In genomic region chr10:11175823-11176243, GRCh38 we compare ENCODE assay signal across 9 cellular contexts.
DNase-seq lines count a peak whose midpoint lies in the region; ATAC-seq, FAIRE-seq and TF ChIP-seq lines count a peak whose summit lies in the region.
"Had no signal": no experiment of that assay in that cellular context is flagged by ENCODE, and none has a peak within 500 bp of the region (broad histone marks: within the 10 kb centered on the region; RNA-seq: fewer than 3 reads in every experiment).

No MANE protein-coding gene starts in this region.

- H3K4me1 Mint-ChIP-seq in activated naive CD4-positive, alpha-beta T cell treated with anti-CD3 and anti-CD28 coated beads, Interleukin-2, amount 50 U/mL, for 24 hours: no peaks in the 10 kb centered on the region

- POLR2A ChIA-PET in GM12878 (lab: Charles Lee): interaction anchor here (0.8 to 8.7 kb wide), 6 partner anchors 11 to 95 kb away, joined by 3 to 130 read pairs (median 5); no protein-coding TSS in a partner anchor

- TF ChIP-seq EP300 in GM12878 (IDR thresholded peaks at IDR 0.05; ENCODE audit: borderline replicate concordance in 1 of 2, control insufficient read depth in 1 of 2, low read depth in 2 of 2, low read length in 2 of 2): peak; percentile 92 to 94

- peaks cover 21% of the 10 kb centered on the region for H3K36me3 Mint-ChIP-seq in activated naive CD4-positive, alpha-beta T cell treated with anti-CD3 and anti-CD28 coated beads, Interleukin-2, amount 50 U/mL, for 24 hours

- SMC1A ChIA-PET in GM12878 (lab: Charles Lee; ENCODE audit: uncharacterized antibody, unreplicated experiment): interaction anchor here (0.7 to 18.3 kb wide), 12 partner anchors 9 to 103 kb away, joined by 3 to 417 read pairs (median 10); no protein-coding TSS in a partner anchor

- in situ Hi-C loops in GM12878 (cut with MboI): loop anchor here (10.0 kb wide), 2 partner anchors 509 to 869 kb away; partner anchors contain the start of gene UPF2
- in situ Hi-C loops in ACHN (cut with HindIII; ENCODE audit: low pct_ligation_motif_present, low pct_unique_long_range_greater_than_20kb, low sequenced_read_pairs): no loop called here

- no peak for FAIRE-seq in GM12878 (lab: Jason Lieb, UNC)

- no peak for DNase-seq in activated naive CD4-positive, alpha-beta T cell (lab: John Stamatoyannopoulos, UW)
- DNase-seq in GM12878 (ENCODE audit: low read depth, low spot score) (peak; percentile 86), ACHN (no peak), osteoblast (ENCODE audit: insufficient read length, low spot score, missing footprints) (no peak)
- DNase-seq in stimulated activated naive CD4-positive, alpha-beta T cell treated with Interleukin-2 at 50 U/mL for 16 hours (lab: John Stamatoyannopoulos, UW): no peak

- intact Hi-C loops in GM12878 (cut with micrococcal nuclease; ENCODE audit: unreplicated experiment): loop anchor here (10.0 kb wide), 2 partner anchors 269 to 509 kb away; no protein-coding TSS in a partner anchor

- H3K4me3 ChIP-seq in GM12878 (peak overlapping the region; percentile 96), thymus (ENCODE audit: low read length) (peak overlapping the region; percentile 10), osteoblast (ENCODE audit: insufficient read depth, low read length) (no peak overlapping the region)

- RAD21 ChIA-PET in GM12878 (lab: Charles Lee; ENCODE audit: unreplicated experiment): interaction anchor here (0.8 to 8.5 kb wide), 9 partner anchors 10 to 153 kb away, joined by 3 to 212 read pairs (median 4); no protein-coding TSS in a partner anchor

- no peak overlapping the region for H2AFZ ChIP-seq in GM12878 (ENCODE audit: control insufficient read depth, low read depth, low read length)
- H2AFZ ChIP-seq in osteoblast (ENCODE audit: low read length): no peak overlapping the region

- TF ChIP-seq CTCF in GM12878 (IDR thresholded peaks at IDR 0.05 in 2 of 3, conservative IDR thresholded peaks at IDR 0.05 in 1 of 3; ENCODE audit: control insufficient read depth in 2 of 3, extremely low read depth in 1 of 3, insufficient read depth in 1 of 3, low read depth in 3 of 3, low read length in 3 of 3): peak in 2 of 3 experiments; percentile 24 to 45; a peak in 3 of 6 replicates
- no peak for TF ChIP-seq CTCF in osteoblast (IDR thresholded peaks at IDR 0.05; ENCODE audit: extremely low read depth, low read depth, low read length)

- H3K36me3 ChIP-seq in GM12878 (ENCODE audit: control insufficient read depth in 2 of 2, insufficient read depth in 2 of 2, low read length in 1 of 2) (peaks cover 13 to 17% of the 10 kb centered on the region in 2 experiments), thymus (ENCODE audit: control insufficient read depth, insufficient read depth) (peaks cover 30% of the 10 kb centered on the region), osteoblast (ENCODE audit: insufficient read depth, low read length) (no peaks in the 10 kb centered on the region)

- H3K9me3 ChIP-seq in GM12878 (replicated peaks; ENCODE audit: control insufficient read depth, insufficient read depth, low read length): no peaks in the 10 kb centered on the region
- H3K9me3 ChIP-seq in thymus (ENCODE audit: control insufficient read depth): no peaks in the 10 kb centered on the region
- no peaks in the 10 kb centered on the region for H3K9me3 ChIP-seq in osteoblast (ENCODE audit: low read depth, low read length)

- peak overlapping the region; percentile 98 for H3K27ac Mint-ChIP-seq in activated naive CD4-positive, alpha-beta T cell treated with anti-CD3 and anti-CD28 coated beads, Interleukin-2, amount 50 U/mL, for 24 hours

- no peaks in the 10 kb centered on the region for H3K27me3 ChIP-seq in GM12878 (replicated peaks in 1 of 2; ENCODE audit: control insufficient read depth in 2 of 2, insufficient read depth in 2 of 2, low read length in 1 of 2)
- H3K27me3 ChIP-seq in thymus (ENCODE audit: control insufficient read depth, insufficient read depth): no peaks in the 10 kb centered on the region
- H3K27me3 ChIP-seq in osteoblast (ENCODE audit: insufficient read depth, low read length): no peaks in the 10 kb centered on the region

- peaks cover 62% of the 10 kb centered on the region for H3K4me1 ChIP-seq in GM12878 (ENCODE audit: control insufficient read depth, insufficient read depth, low read length)
- peaks cover 68% of the 10 kb centered on the region for H3K4me1 ChIP-seq in thymus (ENCODE audit: control insufficient read depth, insufficient read depth, low read length)
- no peaks in the 10 kb centered on the region for H3K4me1 ChIP-seq in osteoblast (ENCODE audit: insufficient read depth, low read length)

- peak overlapping the region; percentile 73 for H3K9ac ChIP-seq in GM12878 (ENCODE audit: control insufficient read depth, insufficient read depth, low read length)

- H3K27me3 Mint-ChIP-seq in activated naive CD4-positive, alpha-beta T cell treated with anti-CD3 and anti-CD28 coated beads, Interleukin-2, amount 50 U/mL, for 24 hours: no peaks in the 10 kb centered on the region

- H3K79me2 ChIP-seq in GM12878 (ENCODE audit: control insufficient read depth, insufficient read depth, low read length) (peaks cover 100% of the 10 kb centered on the region), osteoblast (ENCODE audit: insufficient read depth, low read length) (no peaks in the 10 kb centered on the region)

- H3K4me2 ChIP-seq in GM12878 (ENCODE audit: control insufficient read depth, insufficient read depth): peak overlapping the region; percentile 98
- no peak overlapping the region for H3K4me2 ChIP-seq in osteoblast (ENCODE audit: insufficient read depth, low read length)

- WGBS in GM12878 (ENCODE audit: insufficient coverage, insufficient replicate concordance, low lambda C conversion rate, missing lambda C conversion rate): 2% methylated on average over 11 of the region's 11 CpGs
- WGBS in thymus: 81% methylated on average over 11 of the region's 11 CpGs

- peak; percentile 58; the same call in 1 of the 2 replicates for TF ChIP-seq POLR2A in GM12878 (IDR thresholded peaks at IDR 0.05; ENCODE audit: low read depth, low read length)

- H3K4me3 Mint-ChIP-seq in activated naive CD4-positive, alpha-beta T cell treated with anti-CD3 and anti-CD28 coated beads, Interleukin-2, amount 50 U/mL, for 24 hours: no peak overlapping the region

- TF ChIP-seq RAD21 in GM12878 (IDR thresholded peaks at IDR 0.05; ENCODE audit: insufficient read depth, low read depth, low read length): peak; percentile 60

- CTCF ChIA-PET in GM12878 (lab: Yijun Ruan, JAX): interaction anchor here (0.7 to 13.9 kb wide), 11 partner anchors 11 to 94 kb away, joined by 3 to 114 read pairs (median 6); no protein-coding TSS in a partner anchor

- H4K20me1 ChIP-seq in GM12878 (ENCODE audit: control insufficient read depth, insufficient read depth): no peaks in the 10 kb centered on the region
- H4K20me1 ChIP-seq in osteoblast (ENCODE audit: insufficient read depth, low read length): no peaks in the 10 kb centered on the region

- ATAC-seq in HG03097 (IDR thresholded peaks at IDR 0.05; ENCODE audit: low FRiP score, unreplicated experiment) (peak; percentile 24), GM12878 (peak; percentile 57)
- ATAC-seq: Panc1 had no signal

- no peaks in the 10 kb centered on the region for H3K9me3 Mint-ChIP-seq in activated naive CD4-positive, alpha-beta T cell treated with anti-CD3 and anti-CD28 coated beads, Interleukin-2, amount 50 U/mL, for 24 hours

- H3K27ac ChIP-seq in GM12878 (ENCODE audit: control insufficient read depth, insufficient read depth) (peak overlapping the region; percentile 95), thymus (ENCODE audit: low read depth) (peak overlapping the region; percentile 20), osteoblast (ENCODE audit: low read depth, low read length) (no peak overlapping the region)

- BruUV-seq in GM12878 (replicated peaks; lab: Mats Ljungman, UMichigan): no TSS peak

TF ChIP-seq in GM12878, 131 proteins besides CTCF, POLR2A, EP300 and RAD21 (continues in another document):
- TF ChIP-seq IKZF1 (conservative IDR thresholded peaks at IDR 0.05) (peak; percentile 80), HCFC1 (IDR thresholded peaks at IDR 0.05; ENCODE audit: low read length) (no peak), DPF2 (IDR thresholded peaks at IDR 0.05) (peak; percentile 80; the same call in 1 of the 2 replicates), BHLHE40 (IDR thresholded peaks at IDR 0.05; ENCODE audit: borderline replicate concordance in 1 of 2, low read depth in 2 of 2, low read length in 1 of 2) (peak; percentile 83 to 85), SREBF1 (IDR thresholded peaks at IDR 0.05; ENCODE audit: low read length) (no peak), RFX5 (IDR thresholded peaks at IDR 0.05; ENCODE audit: low read depth, low read length) (0 out of 2 replicates have a peak, but pooled peaks have one; percentile 21), POLR2AphosphoS5 (IDR thresholded peaks at IDR 0.05; ENCODE audit: low read length) (peak; percentile 83), RAD51 (IDR thresholded peaks at IDR 0.05) (peak; percentile 92), MEF2B (IDR thresholded peaks at IDR 0.05; ENCODE audit: partially characterized antibody, poor library complexity, severe bottlenecking) (peak; percentile 60), SIX5 (IDR thresholded peaks at IDR 0.05; ENCODE audit: low read depth, low read length, severe bottlenecking) (no peak), NFXL1 (IDR thresholded peaks at IDR 0.05; ENCODE audit: borderline replicate concordance) (no peak)
- TF ChIP-seq, protein P1, sequence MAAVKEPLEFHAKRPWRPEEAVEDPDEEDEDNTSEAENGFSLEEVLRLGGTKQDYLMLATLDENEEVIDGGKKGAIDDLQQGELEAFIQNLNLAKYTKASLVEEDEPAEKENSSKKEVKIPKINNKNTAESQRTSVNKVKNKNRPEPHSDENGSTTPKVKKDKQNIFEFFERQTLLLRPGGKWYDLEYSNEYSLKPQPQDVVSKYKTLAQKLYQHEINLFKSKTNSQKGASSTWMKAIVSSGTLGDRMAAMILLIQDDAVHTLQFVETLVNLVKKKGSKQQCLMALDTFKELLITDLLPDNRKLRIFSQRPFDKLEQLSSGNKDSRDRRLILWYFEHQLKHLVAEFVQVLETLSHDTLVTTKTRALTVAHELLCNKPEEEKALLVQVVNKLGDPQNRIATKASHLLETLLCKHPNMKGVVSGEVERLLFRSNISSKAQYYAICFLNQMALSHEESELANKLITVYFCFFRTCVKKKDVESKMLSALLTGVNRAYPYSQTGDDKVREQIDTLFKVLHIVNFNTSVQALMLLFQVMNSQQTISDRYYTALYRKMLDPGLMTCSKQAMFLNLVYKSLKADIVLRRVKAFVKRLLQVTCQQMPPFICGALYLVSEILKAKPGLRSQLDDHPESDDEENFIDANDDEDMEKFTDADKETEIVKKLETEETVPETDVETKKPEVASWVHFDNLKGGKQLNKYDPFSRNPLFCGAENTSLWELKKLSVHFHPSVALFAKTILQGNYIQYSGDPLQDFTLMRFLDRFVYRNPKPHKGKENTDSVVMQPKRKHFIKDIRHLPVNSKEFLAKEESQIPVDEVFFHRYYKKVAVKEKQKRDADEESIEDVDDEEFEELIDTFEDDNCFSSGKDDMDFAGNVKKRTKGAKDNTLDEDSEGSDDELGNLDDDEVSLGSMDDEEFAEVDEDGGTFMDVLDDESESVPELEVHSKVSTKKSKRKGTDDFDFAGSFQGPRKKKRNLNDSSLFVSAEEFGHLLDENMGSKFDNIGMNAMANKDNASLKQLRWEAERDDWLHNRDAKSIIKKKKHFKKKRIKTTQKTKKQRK (IDR thresholded peaks at IDR 0.05; ENCODE audit: low read depth, low read length): no peak
